Comparison of ENCODE assay signal across 2 cellular contexts in genomic region chr1:185400057-185400456, GRCh38.
TF ChIP-seq lines count a peak whose summit lies in the region.

No MANE protein-coding gene starts in this region.

TF ChIP-seq in IMR-90, 13 proteins besides CTCF, POLR2A, EP300 and RAD21:
- TF ChIP-seq RCOR1 (IDR thresholded peaks at IDR 0.05; ENCODE audit: insufficient replicate concordance, low read length) (no peak), CEBPB (IDR thresholded peaks at IDR 0.05; ENCODE audit: low read depth, low read length) (0 out of 2 replicates have a peak, but pooled peaks have one; percentile 6), MXI1 (IDR thresholded peaks at IDR 0.05; ENCODE audit: borderline replicate concordance, low read depth, low read length) (no peak), MAZ (IDR thresholded peaks at IDR 0.05; ENCODE audit: borderline replicate concordance, low read depth, low read length) (no peak), ELK1 (IDR thresholded peaks at IDR 0.05; ENCODE audit: borderline replicate concordance, low read depth, low read length) (no peak), RFX5 (IDR thresholded peaks at IDR 0.05; ENCODE audit: low read depth, low read length) (no peak), CHD1 (IDR thresholded peaks at IDR 0.05; ENCODE audit: low read depth, low read length) (no peak), FOS (IDR thresholded peaks at IDR 0.05; ENCODE audit: low read depth, low read length) (peak; percentile 65), BHLHE40 (IDR thresholded peaks at IDR 0.05; ENCODE audit: low read depth, low read length) (0 out of 2 replicates have a peak, but pooled peaks have one; percentile 27), NFE2L2 (IDR thresholded peaks at IDR 0.05; ENCODE audit: low read depth, low read length) (no peak), MAFK (IDR thresholded peaks at IDR 0.05; ENCODE audit: low read depth, low read length) (no peak), SMC3 (IDR thresholded peaks at IDR 0.05; ENCODE audit: low read depth, low read length) (no peak)
- TF ChIP-seq, protein P1, sequence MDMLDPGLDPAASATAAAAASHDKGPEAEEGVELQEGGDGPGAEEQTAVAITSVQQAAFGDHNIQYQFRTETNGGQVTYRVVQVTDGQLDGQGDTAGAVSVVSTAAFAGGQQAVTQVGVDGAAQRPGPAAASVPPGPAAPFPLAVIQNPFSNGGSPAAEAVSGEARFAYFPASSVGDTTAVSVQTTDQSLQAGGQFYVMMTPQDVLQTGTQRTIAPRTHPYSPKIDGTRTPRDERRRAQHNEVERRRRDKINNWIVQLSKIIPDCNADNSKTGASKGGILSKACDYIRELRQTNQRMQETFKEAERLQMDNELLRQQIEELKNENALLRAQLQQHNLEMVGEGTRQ (IDR thresholded peaks at IDR 0.05; ENCODE audit: low read depth, low read length), result no peak

TF ChIP-seq in HepG2, 621 proteins besides CTCF, POLR2A, EP300 and RAD21:
- TF ChIP-seq, protein P2, sequence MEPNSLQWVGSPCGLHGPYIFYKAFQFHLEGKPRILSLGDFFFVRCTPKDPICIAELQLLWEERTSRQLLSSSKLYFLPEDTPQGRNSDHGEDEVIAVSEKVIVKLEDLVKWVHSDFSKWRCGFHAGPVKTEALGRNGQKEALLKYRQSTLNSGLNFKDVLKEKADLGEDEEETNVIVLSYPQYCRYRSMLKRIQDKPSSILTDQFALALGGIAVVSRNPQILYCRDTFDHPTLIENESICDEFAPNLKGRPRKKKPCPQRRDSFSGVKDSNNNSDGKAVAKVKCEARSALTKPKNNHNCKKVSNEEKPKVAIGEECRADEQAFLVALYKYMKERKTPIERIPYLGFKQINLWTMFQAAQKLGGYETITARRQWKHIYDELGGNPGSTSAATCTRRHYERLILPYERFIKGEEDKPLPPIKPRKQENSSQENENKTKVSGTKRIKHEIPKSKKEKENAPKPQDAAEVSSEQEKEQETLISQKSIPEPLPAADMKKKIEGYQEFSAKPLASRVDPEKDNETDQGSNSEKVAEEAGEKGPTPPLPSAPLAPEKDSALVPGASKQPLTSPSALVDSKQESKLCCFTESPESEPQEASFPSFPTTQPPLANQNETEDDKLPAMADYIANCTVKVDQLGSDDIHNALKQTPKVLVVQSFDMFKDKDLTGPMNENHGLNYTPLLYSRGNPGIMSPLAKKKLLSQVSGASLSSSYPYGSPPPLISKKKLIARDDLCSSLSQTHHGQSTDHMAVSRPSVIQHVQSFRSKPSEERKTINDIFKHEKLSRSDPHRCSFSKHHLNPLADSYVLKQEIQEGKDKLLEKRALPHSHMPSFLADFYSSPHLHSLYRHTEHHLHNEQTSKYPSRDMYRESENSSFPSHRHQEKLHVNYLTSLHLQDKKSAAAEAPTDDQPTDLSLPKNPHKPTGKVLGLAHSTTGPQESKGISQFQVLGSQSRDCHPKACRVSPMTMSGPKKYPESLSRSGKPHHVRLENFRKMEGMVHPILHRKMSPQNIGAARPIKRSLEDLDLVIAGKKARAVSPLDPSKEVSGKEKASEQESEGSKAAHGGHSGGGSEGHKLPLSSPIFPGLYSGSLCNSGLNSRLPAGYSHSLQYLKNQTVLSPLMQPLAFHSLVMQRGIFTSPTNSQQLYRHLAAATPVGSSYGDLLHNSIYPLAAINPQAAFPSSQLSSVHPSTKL (CRISPR knock-in tag; IDR thresholded peaks at IDR 0.05), result peak; percentile 56
- TF ChIP-seq MIXL1 (CRISPR knock-in tag; IDR thresholded peaks at IDR 0.05) (0 out of 2 replicates have a peak, but pooled peaks have one; percentile 41), PLRG1 (conservative IDR thresholded peaks at IDR 0.05) (no peak), KLF15 (CRISPR knock-in tag; IDR thresholded peaks at IDR 0.05; ENCODE audit: borderline replicate concordance) (no peak), ZSCAN30 (CRISPR knock-in tag; IDR thresholded peaks at IDR 0.05) (no peak), NBN (conservative IDR thresholded peaks at IDR 0.05) (no peak), ARNTL (CRISPR knock-in tag; IDR thresholded peaks at IDR 0.05) (no peak), FOSL2 (CRISPR knock-in tag; IDR thresholded peaks at IDR 0.05) (peak; percentile 56; the same call in 1 of the 2 replicates), ZNF331 (CRISPR knock-in tag; IDR thresholded peaks at IDR 0.05) (peak; percentile 50; the same call in 1 of the 2 replicates), CCDC6 (CRISPR knock-in tag; IDR thresholded peaks at IDR 0.05) (no peak), NR2F1 (CRISPR knock-in tag; IDR thresholded peaks at IDR 0.05) (0 out of 4 replicates have a peak, but pooled peaks of 1 of the 2 experiments have one; percentile 20), FOSL1 (CRISPR knock-in tag; IDR thresholded peaks at IDR 0.05; ENCODE audit: borderline replicate concordance) (0 out of 2 replicates have a peak, but pooled peaks have one; percentile 21), JARID2 (CRISPR knock-in tag; IDR thresholded peaks at IDR 0.05; ENCODE audit: insufficient replicate concordance) (no peak), FOXA3 (CRISPR knock-in tag; IDR thresholded peaks at IDR 0.05) (peak; percentile 25; the same call in 1 of the 2 replicates), RXRB (CRISPR knock-in tag; IDR thresholded peaks at IDR 0.05; ENCODE audit: borderline replicate concordance) (peak; percentile 61; the same call in 1 of the 2 replicates), RARA (CRISPR knock-in tag; IDR thresholded peaks at IDR 0.05) (peak; percentile 83), HOMEZ (CRISPR knock-in tag; IDR thresholded peaks at IDR 0.05; ENCODE audit: low read depth) (peak; percentile 18; the same call in 1 of the 2 replicates), LCORL (IDR thresholded peaks at IDR 0.05) (no peak), LCORL (CRISPR knock-in tag; IDR thresholded peaks at IDR 0.05) (0 out of 2 replicates have a peak, but pooled peaks have one; percentile 44)
- TF ChIP-seq, protein P3, sequence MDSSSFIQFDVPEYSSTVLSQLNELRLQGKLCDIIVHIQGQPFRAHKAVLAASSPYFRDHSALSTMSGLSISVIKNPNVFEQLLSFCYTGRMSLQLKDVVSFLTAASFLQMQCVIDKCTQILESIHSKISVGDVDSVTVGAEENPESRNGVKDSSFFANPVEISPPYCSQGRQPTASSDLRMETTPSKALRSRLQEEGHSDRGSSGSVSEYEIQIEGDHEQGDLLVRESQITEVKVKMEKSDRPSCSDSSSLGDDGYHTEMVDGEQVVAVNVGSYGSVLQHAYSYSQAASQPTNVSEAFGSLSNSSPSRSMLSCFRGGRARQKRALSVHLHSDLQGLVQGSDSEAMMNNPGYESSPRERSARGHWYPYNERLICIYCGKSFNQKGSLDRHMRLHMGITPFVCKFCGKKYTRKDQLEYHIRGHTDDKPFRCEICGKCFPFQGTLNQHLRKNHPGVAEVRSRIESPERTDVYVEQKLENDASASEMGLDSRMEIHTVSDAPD (CRISPR knock-in tag; IDR thresholded peaks at IDR 0.05), result no peak
- TF ChIP-seq, protein P4, sequence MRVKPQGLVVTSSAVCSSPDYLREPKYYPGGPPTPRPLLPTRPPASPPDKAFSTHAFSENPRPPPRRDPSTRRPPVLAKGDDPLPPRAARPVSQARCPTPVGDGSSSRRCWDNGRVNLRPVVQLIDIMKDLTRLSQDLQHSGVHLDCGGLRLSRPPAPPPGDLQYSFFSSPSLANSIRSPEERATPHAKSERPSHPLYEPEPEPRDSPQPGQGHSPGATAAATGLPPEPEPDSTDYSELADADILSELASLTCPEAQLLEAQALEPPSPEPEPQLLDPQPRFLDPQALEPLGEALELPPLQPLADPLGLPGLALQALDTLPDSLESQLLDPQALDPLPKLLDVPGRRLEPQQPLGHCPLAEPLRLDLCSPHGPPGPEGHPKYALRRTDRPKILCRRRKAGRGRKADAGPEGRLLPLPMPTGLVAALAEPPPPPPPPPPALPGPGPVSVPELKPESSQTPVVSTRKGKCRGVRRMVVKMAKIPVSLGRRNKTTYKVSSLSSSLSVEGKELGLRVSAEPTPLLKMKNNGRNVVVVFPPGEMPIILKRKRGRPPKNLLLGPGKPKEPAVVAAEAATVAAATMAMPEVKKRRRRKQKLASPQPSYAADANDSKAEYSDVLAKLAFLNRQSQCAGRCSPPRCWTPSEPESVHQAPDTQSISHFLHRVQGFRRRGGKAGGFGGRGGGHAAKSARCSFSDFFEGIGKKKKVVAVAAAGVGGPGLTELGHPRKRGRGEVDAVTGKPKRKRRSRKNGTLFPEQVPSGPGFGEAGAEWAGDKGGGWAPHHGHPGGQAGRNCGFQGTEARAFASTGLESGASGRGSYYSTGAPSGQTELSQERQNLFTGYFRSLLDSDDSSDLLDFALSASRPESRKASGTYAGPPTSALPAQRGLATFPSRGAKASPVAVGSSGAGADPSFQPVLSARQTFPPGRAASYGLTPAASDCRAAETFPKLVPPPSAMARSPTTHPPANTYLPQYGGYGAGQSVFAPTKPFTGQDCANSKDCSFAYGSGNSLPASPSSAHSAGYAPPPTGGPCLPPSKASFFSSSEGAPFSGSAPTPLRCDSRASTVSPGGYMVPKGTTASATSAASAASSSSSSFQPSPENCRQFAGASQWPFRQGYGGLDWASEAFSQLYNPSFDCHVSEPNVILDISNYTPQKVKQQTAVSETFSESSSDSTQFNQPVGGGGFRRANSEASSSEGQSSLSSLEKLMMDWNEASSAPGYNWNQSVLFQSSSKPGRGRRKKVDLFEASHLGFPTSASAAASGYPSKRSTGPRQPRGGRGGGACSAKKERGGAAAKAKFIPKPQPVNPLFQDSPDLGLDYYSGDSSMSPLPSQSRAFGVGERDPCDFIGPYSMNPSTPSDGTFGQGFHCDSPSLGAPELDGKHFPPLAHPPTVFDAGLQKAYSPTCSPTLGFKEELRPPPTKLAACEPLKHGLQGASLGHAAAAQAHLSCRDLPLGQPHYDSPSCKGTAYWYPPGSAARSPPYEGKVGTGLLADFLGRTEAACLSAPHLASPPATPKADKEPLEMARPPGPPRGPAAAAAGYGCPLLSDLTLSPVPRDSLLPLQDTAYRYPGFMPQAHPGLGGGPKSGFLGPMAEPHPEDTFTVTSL (CRISPR knock-in tag; IDR thresholded peaks at IDR 0.05; ENCODE audit: borderline replicate concordance), result peak; percentile 30; the same call in 1 of the 2 replicates
